7 cellular contexts compared by ENCODE assay signal in genomic region chr1:26169201-26169600, GRCh38. TPM values are rescaled to one million over a fixed set of nuclear protein-coding genes. Genes with fewer than 3 reads are reported as not detected.
DNase-seq lines count a peak whose midpoint lies in the region; ATAC-seq and TF ChIP-seq lines count a peak whose summit lies in the region.

No MANE protein-coding gene starts in this region.

- H3K27me3 Mint-ChIP-seq in activated CD8-positive, alpha-beta T cell treated with anti-CD3 and anti-CD28 coated beads, Interleukin-2, amount 10 ng/mL, durations not matched to agents 7 days and 5 days (ENCODE audit: low read depth), result peaks cover 13% of the 10 kb centered on the region

- DNase-seq in HL-60 (ENCODE audit: low read depth in 1 of 2, low spot score in 1 of 2), result no peak
- DNase-seq in activated CD8-positive, alpha-beta T cell treated with anti-CD3 and anti-CD28 coated beads, Interleukin-2, amount 10 ng/mL, durations not matched to agents 7 days and 5 days, result no peak
- no peak for DNase-seq in stimulated activated effector memory CD8-positive, alpha-beta T cell treated with anti-CD3 and anti-CD28 coated beads, Interleukin-12 subunit alpha, Interleukin-12 subunit beta, amount 100 ng/mL, for 72 hours (ENCODE audit: low spot score in 2 of 2)
- no peak for DNase-seq in KG1 (lab: John Stamatoyannopoulos, UW)

- POLR2A ChIA-PET in activated CD8-positive, alpha-beta T cell treated with anti-CD3 and anti-CD28 coated beads, Interleukin-2, amount 10 ng/mL, durations not matched to agents 7 days and 5 days (lab: Charles Lee), result interaction anchor here (0.9 to 1.4 kb wide), 4 partner anchors 11 to 65 kb away, joined by 3 to 6 read pairs (median 4); partner anchors contain the start of gene CEP85

- H3K4me3 ChIP-seq in HL-60 (replicated peaks; ENCODE audit: insufficient read depth, low read length) (peak overlapping the region; percentile 96), iPS-15b (ENCODE audit: low read depth, low read length) (peak overlapping the region; percentile 75)

- no peaks in the 10 kb centered on the region for H3K27me3 ChIP-seq in HL-60 (ENCODE audit: insufficient read depth, poor library complexity, severe bottlenecking)
- H3K27me3 ChIP-seq in iPS-15b (ENCODE audit: control insufficient read depth, insufficient read depth, low read length), result peaks cover 27% of the 10 kb centered on the region

- no peaks in the 10 kb centered on the region for H3K9me3 ChIP-seq in iPS-15b (ENCODE audit: control insufficient read depth, insufficient read depth, low read length)

- H3K36me3 ChIP-seq in iPS-15b (ENCODE audit: control insufficient read depth, insufficient read depth, low read length), result no peaks in the 10 kb centered on the region

- H3K4me1 ChIP-seq in iPS-15b (ENCODE audit: control insufficient read depth, insufficient read depth, low read length), result peaks cover 18% of the 10 kb centered on the region

- H3K27ac Mint-ChIP-seq in activated CD8-positive, alpha-beta T cell treated with anti-CD3 and anti-CD28 coated beads, Interleukin-2, amount 10 ng/mL, durations not matched to agents 7 days and 5 days, result peak overlapping the region; percentile 68
- peak overlapping the region; percentile 90 for H3K27ac Mint-ChIP-seq in stimulated activated effector memory CD8-positive, alpha-beta T cell treated with anti-CD3 and anti-CD28 coated beads, Interleukin-12 subunit alpha, Interleukin-12 subunit beta, amount 100 ng/mL, for 72 hours

- H3K36me3 Mint-ChIP-seq in activated CD8-positive, alpha-beta T cell treated with anti-CD3 and anti-CD28 coated beads, Interleukin-2, amount 10 ng/mL, durations not matched to agents 7 days and 5 days (ENCODE audit: low read depth), result peaks cover 4% of the 10 kb centered on the region
- no peaks in the 10 kb centered on the region for H3K36me3 Mint-ChIP-seq in stimulated activated effector memory CD8-positive, alpha-beta T cell treated with anti-CD3 and anti-CD28 coated beads, Interleukin-12 subunit alpha, Interleukin-12 subunit beta, amount 100 ng/mL, for 72 hours

- no peak for TF ChIP-seq CTCF in HL-60 (IDR thresholded peaks at IDR 0.05; ENCODE audit: insufficient read depth, low read length)

- no peak overlapping the region for H3K27ac ChIP-seq in HL-60 (replicated peaks)

- H3K4me3 Mint-ChIP-seq in activated CD8-positive, alpha-beta T cell treated with anti-CD3 and anti-CD28 coated beads, Interleukin-2, amount 10 ng/mL, durations not matched to agents 7 days and 5 days, result peak overlapping the region; percentile 89
- H3K4me3 Mint-ChIP-seq in stimulated activated effector memory CD8-positive, alpha-beta T cell treated with anti-CD3 and anti-CD28 coated beads, Interleukin-12 subunit alpha, Interleukin-12 subunit beta, amount 100 ng/mL, for 72 hours, result peak overlapping the region; percentile 84

- no peaks in the 10 kb centered on the region for H3K9me3 Mint-ChIP-seq in activated CD8-positive, alpha-beta T cell treated with anti-CD3 and anti-CD28 coated beads, Interleukin-2, amount 10 ng/mL, durations not matched to agents 7 days and 5 days (ENCODE audit: insufficient read depth)
- H3K9me3 Mint-ChIP-seq in stimulated activated effector memory CD8-positive, alpha-beta T cell treated with anti-CD3 and anti-CD28 coated beads, Interleukin-12 subunit alpha, Interleukin-12 subunit beta, amount 100 ng/mL, for 72 hours, result no peaks in the 10 kb centered on the region

- CTCF ChIA-PET in activated CD8-positive, alpha-beta T cell treated with anti-CD3 and anti-CD28 coated beads, Interleukin-2, amount 10 ng/mL, durations not matched to agents 7 days and 5 days (lab: Charles Lee), result interaction anchor here (0.6 to 4.2 kb wide), 49 partner anchors 8 to 276 kb away, joined by 3 to 69 read pairs (median 4); partner anchors contain the start of genes CATSPER4, CD52, CEP85 and CNKSR1

- H3K9ac ChIP-seq in iPS-15b (ENCODE audit: low read depth, low read length), result no peak overlapping the region

- H3K4me1 Mint-ChIP-seq in activated CD8-positive, alpha-beta T cell treated with anti-CD3 and anti-CD28 coated beads, Interleukin-2, amount 10 ng/mL, durations not matched to agents 7 days and 5 days (ENCODE audit: low read depth), result peaks cover 28% of the 10 kb centered on the region
- H3K4me1 Mint-ChIP-seq in stimulated activated effector memory CD8-positive, alpha-beta T cell treated with anti-CD3 and anti-CD28 coated beads, Interleukin-12 subunit alpha, Interleukin-12 subunit beta, amount 100 ng/mL, for 72 hours, result peaks cover 31% of the 10 kb centered on the region

- no peak for ATAC-seq in activated CD8-positive, alpha-beta T cell treated with anti-CD3 and anti-CD28 coated beads, Interleukin-2, amount 10 ng/mL, durations not matched to agents 7 days and 5 days
- ATAC-seq in stimulated activated effector memory CD8-positive, alpha-beta T cell treated with anti-CD3 and anti-CD28 coated beads, Interleukin-12 subunit alpha, Interleukin-12 subunit beta, amount 100 ng/mL, for 72 hours, result no peak
- ATAC-seq in GM19455 (IDR thresholded peaks at IDR 0.05; ENCODE audit: unreplicated experiment) (no peak), HG03432 (IDR thresholded peaks at IDR 0.05; ENCODE audit: unreplicated experiment) (no peak)

RNA-seq across cellular contexts. Expression of gene C1orf232, which starts 0.4 kb away (rescaled TPM):
- not detected for total RNA-seq in activated CD8-positive, alpha-beta T cell treated with anti-CD3 and anti-CD28 coated beads, Interleukin-2, amount 10 ng/mL, durations not matched to agents 7 days and 5 days

RNA-seq across cellular contexts. Expression of gene ZNF593, which starts 0.5 kb away (rescaled TPM):
- 10 to 100 TPM; 28.4 to 31.1 TPM for total RNA-seq in activated CD8-positive, alpha-beta T cell treated with anti-CD3 and anti-CD28 coated beads, Interleukin-2, amount 10 ng/mL, durations not matched to agents 7 days and 5 days

RNA-seq across cellular contexts. Expression of gene ZNF593OS, which starts 2.4 kb away (rescaled TPM):
- not detected for total RNA-seq in activated CD8-positive, alpha-beta T cell treated with anti-CD3 and anti-CD28 coated beads, Interleukin-2, amount 10 ng/mL, durations not matched to agents 7 days and 5 days

RNA-seq across cellular contexts. Expression of gene CNKSR1, which starts 8.1 kb away (rescaled TPM):
- 1 to 10 TPM; 1.4 to 2.2 TPM for total RNA-seq in activated CD8-positive, alpha-beta T cell treated with anti-CD3 and anti-CD28 coated beads, Interleukin-2, amount 10 ng/mL, durations not matched to agents 7 days and 5 days

RNA-seq across cellular contexts. Expression of gene FAM110D, which starts 10.3 kb away (rescaled TPM):
- total RNA-seq in activated CD8-positive, alpha-beta T cell treated with anti-CD3 and anti-CD28 coated beads, Interleukin-2, amount 10 ng/mL, durations not matched to agents 7 days and 5 days, result not detected
